In the genomic region with DNA sequence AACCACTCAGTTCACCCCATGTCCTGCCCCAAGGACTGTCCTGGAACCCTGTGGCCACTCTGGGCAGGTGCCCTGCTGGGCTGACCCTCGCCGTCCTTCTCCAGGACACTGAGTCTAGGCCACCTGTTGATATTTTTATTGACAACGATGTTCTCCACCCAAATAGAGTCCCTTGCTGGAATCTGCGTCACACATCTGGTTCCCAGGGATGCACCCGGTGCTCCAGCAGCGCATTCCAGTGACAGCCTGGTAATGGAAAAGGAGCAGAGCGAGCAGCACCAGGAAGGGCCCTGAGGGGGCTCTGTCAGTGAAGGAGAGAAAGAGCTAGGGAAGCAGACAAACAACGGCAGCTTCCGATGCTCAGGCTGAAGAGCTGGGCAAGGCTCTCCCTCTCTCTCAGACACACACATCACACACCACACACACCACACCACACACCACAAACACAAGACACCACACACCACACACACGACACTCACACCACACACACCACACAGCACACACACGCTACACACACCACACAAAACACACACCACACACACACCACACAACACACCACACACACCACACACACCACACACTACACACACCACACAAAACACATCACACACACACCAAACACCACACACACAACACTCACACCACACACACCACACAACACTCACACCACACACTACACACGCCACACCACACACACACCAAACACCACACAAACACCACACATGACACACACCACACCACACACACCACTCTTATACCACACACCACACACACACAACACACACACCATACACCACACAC, we compare ENCODE assay signal across 13 cellular contexts.
DNase-seq lines count a peak whose midpoint lies in the region; ATAC-seq, FAIRE-seq and TF ChIP-seq lines count a peak whose summit lies in the region.
"Had no signal": no experiment of that assay in that cellular context is flagged by ENCODE, and none has a peak within 500 bp of the region (broad histone marks: within the 10 kb centered on the region; RNA-seq: fewer than 3 reads in every experiment).

No MANE protein-coding gene starts in this region.

- FAIRE-seq in HTR-8/SVneo (lab: Jason Lieb, UNC) = no peak

- H3K4me3 ChIP-seq in lower lobe of right lung = no peak overlapping the region
- H3K4me3 ChIP-seq: transverse colon had no signal

- peak in 2 of 3 experiments; percentile 32 to 35 for DNase-seq in NCI-H1417 (lab: John Stamatoyannopoulos, UW)
- DNase-seq in NCI-H1417 treated with DMSO at 0.1 percent for 48 hours (lab: John Stamatoyannopoulos, UW) = no peak
- peak; percentile 48 for DNase-seq in HTR-8/SVneo (ENCODE audit: insufficient read length, low spot score)
- no peak for DNase-seq in lower lobe of right lung
- DNase-seq in LoVo (ENCODE audit: low spot score) = no peak
- DNase-seq: SHP77 treated with DMSO at 0.1 percent for 48 hours; stimulated activated CD4-positive, alpha-beta T cell treated with anti-CD3 and anti-CD28 coated beads, Interleukin-4, amount 100 ng/mL, for 1 hour; transverse colon had no signal

- H3K9me3 ChIP-seq in lower lobe of right lung = no peaks in the 10 kb centered on the region

- H3K9me3 Mint-ChIP-seq in activated T-helper 17 cell treated with anti-CD3 and anti-CD28 coated beads, Interleukin-2, amount 50 U/mL, for 72 hours = peaks cover 4% of the 10 kb centered on the region

- peak; percentile 36 for ATAC-seq in activated T-helper 17 cell treated with anti-CD3 and anti-CD28 coated beads, Interleukin-2, amount 50 U/mL, for 72 hours (replicated peaks)
- ATAC-seq in lower lobe of right lung (peak; percentile 22 to 23), HG03442 (IDR thresholded peaks at IDR 0.05; ENCODE audit: unreplicated experiment) (no peak), GM21723 (IDR thresholded peaks at IDR 0.05; ENCODE audit: unreplicated experiment) (no peak)

- no peaks in the 10 kb centered on the region for H3K4me1 ChIP-seq in lower lobe of right lung
- H3K4me1 ChIP-seq: transverse colon had no signal

- H3K27ac Mint-ChIP-seq in activated T-helper 17 cell treated with anti-CD3 and anti-CD28 coated beads, Interleukin-2, amount 50 U/mL, for 72 hours = no peak overlapping the region

- intact Hi-C loops in lower lobe of right lung (cut with DNase I) = no loop called here

- no peak overlapping the region for H3K4me3 Mint-ChIP-seq in activated T-helper 17 cell treated with anti-CD3 and anti-CD28 coated beads, Interleukin-2, amount 50 U/mL, for 72 hours
- H3K4me3 Mint-ChIP-seq: central memory CD8-positive, alpha-beta T cell; nephron had no signal

- H3K27me3 Mint-ChIP-seq in activated T-helper 17 cell treated with anti-CD3 and anti-CD28 coated beads, Interleukin-2, amount 50 U/mL, for 72 hours = peaks cover 4% of the 10 kb centered on the region

- TF ChIP-seq CTCF in lower lobe of right lung (IDR thresholded peaks at IDR 0.05) = no peak

- no peak overlapping the region for H3K27ac ChIP-seq in lower lobe of right lung
- H3K27ac ChIP-seq: transverse colon had no signal

- no peaks in the 10 kb centered on the region for H3K27me3 ChIP-seq in lower lobe of right lung (ENCODE audit: low read depth)
- H3K27me3 ChIP-seq: transverse colon had no signal

- no peaks in the 10 kb centered on the region for H3K36me3 ChIP-seq in lower lobe of right lung
- H3K36me3 ChIP-seq: transverse colon had no signal

- peaks cover 3% of the 10 kb centered on the region for H3K36me3 Mint-ChIP-seq in activated T-helper 17 cell treated with anti-CD3 and anti-CD28 coated beads, Interleukin-2, amount 50 U/mL, for 72 hours (ENCODE audit: low read depth)

- no peaks in the 10 kb centered on the region for H3K4me1 Mint-ChIP-seq in activated T-helper 17 cell treated with anti-CD3 and anti-CD28 coated beads, Interleukin-2, amount 50 U/mL, for 72 hours
- H3K4me1 Mint-ChIP-seq: central memory CD8-positive, alpha-beta T cell; nephron had no signal

Comparison
In these comparisons a context has a peak if more than half of its experiments do, and no peak if none do; other contexts are left out.
1. DNase-seq: peak in NCI-H1417 (2 of 3) and HTR-8/SVneo (single experiment); none in NCI-H1417 treated with DMSO at 0.1 percent for 48 hours (single experiment), lower lobe of right lung (single experiment) and LoVo (single experiment).
2. ATAC-seq: peak in activated T-helper 17 cell treated with anti-CD3 and anti-CD28 coated beads, Interleukin-2, amount 50 U/mL, for 72 hours (single experiment) and lower lobe of right lung (2 of 2); none in HG03442 (single experiment) and GM21723 (single experiment).